1 cellular context compared by ENCODE assay signal in genomic region chr19:2540251-2540645, GRCh38.
TF ChIP-seq lines count a peak whose summit lies in the region.

No MANE protein-coding gene starts in this region.

TF ChIP-seq in WTC11, 78 proteins besides CTCF, POLR2A, EP300 and RAD21 (continued from another document):
- TF ChIP-seq, protein P1, sequence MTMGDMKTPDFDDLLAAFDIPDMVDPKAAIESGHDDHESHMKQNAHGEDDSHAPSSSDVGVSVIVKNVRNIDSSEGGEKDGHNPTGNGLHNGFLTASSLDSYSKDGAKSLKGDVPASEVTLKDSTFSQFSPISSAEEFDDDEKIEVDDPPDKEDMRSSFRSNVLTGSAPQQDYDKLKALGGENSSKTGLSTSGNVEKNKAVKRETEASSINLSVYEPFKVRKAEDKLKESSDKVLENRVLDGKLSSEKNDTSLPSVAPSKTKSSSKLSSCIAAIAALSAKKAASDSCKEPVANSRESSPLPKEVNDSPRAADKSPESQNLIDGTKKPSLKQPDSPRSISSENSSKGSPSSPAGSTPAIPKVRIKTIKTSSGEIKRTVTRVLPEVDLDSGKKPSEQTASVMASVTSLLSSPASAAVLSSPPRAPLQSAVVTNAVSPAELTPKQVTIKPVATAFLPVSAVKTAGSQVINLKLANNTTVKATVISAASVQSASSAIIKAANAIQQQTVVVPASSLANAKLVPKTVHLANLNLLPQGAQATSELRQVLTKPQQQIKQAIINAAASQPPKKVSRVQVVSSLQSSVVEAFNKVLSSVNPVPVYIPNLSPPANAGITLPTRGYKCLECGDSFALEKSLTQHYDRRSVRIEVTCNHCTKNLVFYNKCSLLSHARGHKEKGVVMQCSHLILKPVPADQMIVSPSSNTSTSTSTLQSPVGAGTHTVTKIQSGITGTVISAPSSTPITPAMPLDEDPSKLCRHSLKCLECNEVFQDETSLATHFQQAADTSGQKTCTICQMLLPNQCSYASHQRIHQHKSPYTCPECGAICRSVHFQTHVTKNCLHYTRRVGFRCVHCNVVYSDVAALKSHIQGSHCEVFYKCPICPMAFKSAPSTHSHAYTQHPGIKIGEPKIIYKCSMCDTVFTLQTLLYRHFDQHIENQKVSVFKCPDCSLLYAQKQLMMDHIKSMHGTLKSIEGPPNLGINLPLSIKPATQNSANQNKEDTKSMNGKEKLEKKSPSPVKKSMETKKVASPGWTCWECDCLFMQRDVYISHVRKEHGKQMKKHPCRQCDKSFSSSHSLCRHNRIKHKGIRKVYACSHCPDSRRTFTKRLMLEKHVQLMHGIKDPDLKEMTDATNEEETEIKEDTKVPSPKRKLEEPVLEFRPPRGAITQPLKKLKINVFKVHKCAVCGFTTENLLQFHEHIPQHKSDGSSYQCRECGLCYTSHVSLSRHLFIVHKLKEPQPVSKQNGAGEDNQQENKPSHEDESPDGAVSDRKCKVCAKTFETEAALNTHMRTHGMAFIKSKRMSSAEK (CRISPR knock-in tag; IDR thresholded peaks at IDR 0.05; ENCODE audit: borderline replicate concordance) = no peak
- TF ChIP-seq ZNF121 (CRISPR knock-in tag; IDR thresholded peaks at IDR 0.05) (peak; percentile 94; the same call in 1 of the 2 replicates), FOXP1 (CRISPR knock-in tag; IDR thresholded peaks at IDR 0.05; ENCODE audit: borderline replicate concordance) (no peak), TP53 (CRISPR knock-in tag; IDR thresholded peaks at IDR 0.05) (no peak), TEAD4 (CRISPR knock-in tag; IDR thresholded peaks at IDR 0.05) (no peak), NFATC4 (CRISPR knock-in tag; IDR thresholded peaks at IDR 0.05) (no peak)
